9 cellular contexts compared by ENCODE assay signal in genomic region chr9:109894921-109895758, GRCh38.
DNase-seq lines count a peak whose midpoint lies in the region; ATAC-seq, FAIRE-seq and TF ChIP-seq lines count a peak whose summit lies in the region.
"Had no signal": no experiment of that assay in that cellular context is flagged by ENCODE, and none has a peak within 500 bp of the region (broad histone marks: within the 10 kb centered on the region; RNA-seq: fewer than 3 reads in every experiment).

No MANE protein-coding gene starts in this region.

- peaks cover 13 to 16% of the 10 kb centered on the region in 2 donors for H3K27me3 Mint-ChIP-seq in natural killer cell treated with Interleukin-12 subunit alpha and Interleukin-12 subunit beta and Interleukin-15 and Interleukin-18, amount 100 ng/mL, for 72 hours
- H3K27me3 Mint-ChIP-seq in natural killer cell (ENCODE audit: low read depth in 2 of 2), result peaks cover 8 to 17% of the 10 kb centered on the region in 2 donors
- no peaks in the 10 kb centered on the region for H3K27me3 Mint-ChIP-seq in astrocyte (ENCODE audit: low read depth, unreplicated experiment)

- peak overlapping the region; percentile 59 for H3K4me3 Mint-ChIP-seq in natural killer cell treated with Interleukin-12 subunit alpha and Interleukin-12 subunit beta and Interleukin-15 and Interleukin-18, amount 100 ng/mL, for 72 hours
- H3K4me3 Mint-ChIP-seq in natural killer cell, result no peak overlapping the region
- no peak overlapping the region for H3K4me3 Mint-ChIP-seq in astrocyte (ENCODE audit: unreplicated experiment)

- DNase-seq in natural killer cell treated with Interleukin-12 subunit alpha and Interleukin-12 subunit beta and Interleukin-15 and Interleukin-18, amount 100 ng/mL, for 72 hours (ENCODE audit: low spot score), result no peak
- DNase-seq in natural killer cell, result no peak
- DNase-seq in astrocyte (ENCODE audit: low read depth), result peak; percentile 83
- peak; percentile 78 for DNase-seq in stromal cell of bone marrow (ENCODE audit: low read depth)
- no peak for DNase-seq in lower lobe of right lung
- DNase-seq in NCI-H187 (lab: John Stamatoyannopoulos, UW), result no peak
- DNase-seq in coronary artery (ENCODE audit: low spot score), result no peak
- DNase-seq: left cardiac atrium had no signal

- peak overlapping the region; percentile 38 for H3K9ac ChIP-seq in astrocyte (ENCODE audit: low read length)

- peaks cover 20% of the 10 kb centered on the region for H3K4me1 ChIP-seq in astrocyte (ENCODE audit: insufficient read depth, low read length)
- no peaks in the 10 kb centered on the region for H3K4me1 ChIP-seq in lower lobe of right lung

- peaks cover 4% of the 10 kb centered on the region for H4K20me1 ChIP-seq in astrocyte (ENCODE audit: insufficient read depth, low read length)

- FAIRE-seq in astrocyte (lab: Jason Lieb, UNC), result no peak

- peaks cover 0 to 14% of the 10 kb centered on the region in 2 donors for H3K4me1 Mint-ChIP-seq in natural killer cell treated with Interleukin-12 subunit alpha and Interleukin-12 subunit beta and Interleukin-15 and Interleukin-18, amount 100 ng/mL, for 72 hours (ENCODE audit: low read depth in 2 of 2)
- no peaks in the 10 kb centered on the region for H3K4me1 Mint-ChIP-seq in natural killer cell
- H3K4me1 Mint-ChIP-seq in astrocyte (ENCODE audit: low read depth, unreplicated experiment), result peaks cover 10% of the 10 kb centered on the region

- H3K4me3 ChIP-seq in astrocyte (ENCODE audit: insufficient read depth, low read depth, low read length) (no peak overlapping the region), lower lobe of right lung (no peak overlapping the region), coronary artery (no peak overlapping the region)

- H2AFZ ChIP-seq in astrocyte (ENCODE audit: low read depth, low read length), result no peak overlapping the region

- H3K27me3 ChIP-seq in astrocyte (ENCODE audit: insufficient read depth, low read length) (no peaks in the 10 kb centered on the region), lower lobe of right lung (ENCODE audit: low read depth) (no peaks in the 10 kb centered on the region)

- H3K36me3 Mint-ChIP-seq in natural killer cell treated with Interleukin-12 subunit alpha and Interleukin-12 subunit beta and Interleukin-15 and Interleukin-18, amount 100 ng/mL, for 72 hours, result no peaks in the 10 kb centered on the region
- H3K36me3 Mint-ChIP-seq in natural killer cell (no peaks in the 10 kb centered on the region), astrocyte (ENCODE audit: low read depth, unreplicated experiment) (peaks cover 7% of the 10 kb centered on the region)

- H3K4me2 ChIP-seq in astrocyte (ENCODE audit: low read length), result peak overlapping the region; percentile 12

- H3K27ac Mint-ChIP-seq in natural killer cell treated with Interleukin-12 subunit alpha and Interleukin-12 subunit beta and Interleukin-15 and Interleukin-18, amount 100 ng/mL, for 72 hours, result peak overlapping the region; percentile 42 to 70
- no peak overlapping the region for H3K27ac Mint-ChIP-seq in natural killer cell
- peak overlapping the region; percentile 22 for H3K27ac Mint-ChIP-seq in astrocyte (ENCODE audit: unreplicated experiment)

- no peaks in the 10 kb centered on the region for H3K9me3 Mint-ChIP-seq in natural killer cell treated with Interleukin-12 subunit alpha and Interleukin-12 subunit beta and Interleukin-15 and Interleukin-18, amount 100 ng/mL, for 72 hours
- no peaks in the 10 kb centered on the region for H3K9me3 Mint-ChIP-seq in natural killer cell
- no peaks in the 10 kb centered on the region for H3K9me3 Mint-ChIP-seq in astrocyte (ENCODE audit: unreplicated experiment)

- peak overlapping the region; percentile 59 for H3K27ac ChIP-seq in astrocyte (ENCODE audit: low read depth, low read length)
- no peak overlapping the region for H3K27ac ChIP-seq in lower lobe of right lung
- H3K27ac ChIP-seq in coronary artery, result peak overlapping the region in 1 of 2 donors; percentile 10

- intact Hi-C loops in natural killer cell (cut with micrococcal nuclease), result no loop called here
- intact Hi-C loops in lower lobe of right lung (cut with DNase I), result no loop called here

- H3K9me3 ChIP-seq in astrocyte (ENCODE audit: insufficient read depth, low read depth, low read length), result no peaks in the 10 kb centered on the region
- H3K9me3 ChIP-seq in lower lobe of right lung, result no peaks in the 10 kb centered on the region

- peak; percentile 50 to 69 for ATAC-seq in natural killer cell treated with Interleukin-12 subunit alpha and Interleukin-12 subunit beta and Interleukin-15 and Interleukin-18, amount 100 ng/mL, for 72 hours
- ATAC-seq in natural killer cell, result no peak
- ATAC-seq in HG03342 (IDR thresholded peaks at IDR 0.05; ENCODE audit: unreplicated experiment), result peak; percentile 58
- no peak for ATAC-seq in lower lobe of right lung

- TF ChIP-seq CTCF in natural killer cell (IDR thresholded peaks at IDR 0.05) (no peak), astrocyte (IDR thresholded peaks at IDR 0.05; ENCODE audit: insufficient read depth, low read depth, low read length) (no peak), lower lobe of right lung (IDR thresholded peaks at IDR 0.05) (no peak), coronary artery (IDR thresholded peaks at IDR 0.05) (no peak)

- H3K36me3 ChIP-seq in astrocyte (ENCODE audit: insufficient read depth, low read length), result no peaks in the 10 kb centered on the region
- H3K36me3 ChIP-seq in lower lobe of right lung, result no peaks in the 10 kb centered on the region

- no peaks in the 10 kb centered on the region for H3K79me2 ChIP-seq in astrocyte (ENCODE audit: insufficient read depth, low read length)

Comparison
In these comparisons a context has a peak if more than half of its experiments do, and no peak if none do; other contexts are left out.
1. ATAC-seq: peak in natural killer cell treated with Interleukin-12 subunit alpha and Interleukin-12 subunit beta and Interleukin-15 and Interleukin-18, amount 100 ng/mL, for 72 hours (2 of 2) and HG03342 (single experiment); none in natural killer cell (0 of 3) and lower lobe of right lung (0 of 2).
2. H3K27ac Mint-ChIP-seq: peak in natural killer cell treated with Interleukin-12 subunit alpha and Interleukin-12 subunit beta and Interleukin-15 and Interleukin-18, amount 100 ng/mL, for 72 hours (2 of 2) and astrocyte (single experiment); none in natural killer cell (0 of 2).
3. DNase-seq: peak in astrocyte (single experiment) and stromal cell of bone marrow (single experiment); none in natural killer cell treated with Interleukin-12 subunit alpha and Interleukin-12 subunit beta and Interleukin-15 and Interleukin-18, amount 100 ng/mL, for 72 hours (single experiment), natural killer cell (single experiment), lower lobe of right lung (single experiment), NCI-H187 (0 of 2) and coronary artery (single experiment).